ENCODE assay signal across 9 cellular contexts in genomic region chr21:29656504-29657227, GRCh38.
DNase-seq lines count a peak whose midpoint lies in the region; ATAC-seq, FAIRE-seq and TF ChIP-seq lines count a peak whose summit lies in the region.
"Had no signal": no experiment of that assay in that cellular context is flagged by ENCODE, and none has a peak within 500 bp of the region (broad histone marks: within the 10 kb centered on the region; RNA-seq: fewer than 3 reads in every experiment).

No MANE protein-coding gene starts in this region.

- CTCF ChIA-PET in A549 (lab: Yijun Ruan, JAX) = no interaction called here
- CTCF ChIA-PET in T-cell (lab: Charles Lee) = no interaction called here

- TF ChIP-seq CTCF in A549 (IDR thresholded peaks at IDR 0.05) = no peak
- no peak for TF ChIP-seq CTCF in foreskin keratinocyte (conservative IDR thresholded peaks at IDR 0.05)
- no peak for TF ChIP-seq CTCF in lower lobe of right lung (IDR thresholded peaks at IDR 0.05)

- ATAC-seq in A549 (no peak), T-cell (replicated peaks in 1 of 4) (peak in 3 of 4 experiments; percentile 54 to 87 (median 82)), foreskin keratinocyte (peak; percentile 64), lower lobe of right lung (no peak)

- H3K27me3 Mint-ChIP-seq in T-cell = peaks cover 0 to 3% of the 10 kb centered on the region in 2 donors

- H3K9me3 ChIP-seq in A549 = no peaks in the 10 kb centered on the region
- H3K9me3 ChIP-seq in GM23248 (ENCODE audit: low read depth) = no peaks in the 10 kb centered on the region
- H3K9me3 ChIP-seq in lower lobe of right lung = no peaks in the 10 kb centered on the region
- peaks cover 2% of the 10 kb centered on the region; the same call in 1 of the 2 replicates for H3K9me3 ChIP-seq in MG63

- peak overlapping the region in 1 of 3 donors; percentile 4 for H3K4me3 Mint-ChIP-seq in T-cell

- in situ Hi-C loops in GM23248 (cut with MboI) = no loop called here

- H3K4me3 ChIP-seq in A549 (no peak overlapping the region), GM23248 (peak overlapping the region; percentile 28), lower lobe of right lung (no peak overlapping the region), MG63 (no peak overlapping the region)

- H4K20me1 ChIP-seq in GM23248 (ENCODE audit: insufficient read depth) = no peaks in the 10 kb centered on the region

- POLR2A ChIA-PET in A549 (lab: Yijun Ruan, JAX) (interaction anchor here (0.7 kb wide), 1 partner anchor 92 kb away, joined by 6 read pairs; no protein-coding TSS in a partner anchor), T-cell (lab: Charles Lee) (no interaction called here)

- no peak for TF ChIP-seq POLR2A in A549 (IDR thresholded peaks at IDR 0.05; ENCODE audit: low read length)

- intact Hi-C loops in lower lobe of right lung (cut with DNase I) = no loop called here
- intact Hi-C loops in head of caudate nucleus (cut with DNase I) = no loop called here

- peak overlapping the region; percentile 29 to 41 for H3K27ac Mint-ChIP-seq in T-cell

- no peaks in the 10 kb centered on the region for H3K79me2 ChIP-seq in GM23248 (ENCODE audit: insufficient read depth)

- H3K4me2 ChIP-seq in A549 (0 out of 3 replicates have a peak overlapping the region, but pooled peaks have one; percentile 8), GM23248 (ENCODE audit: unreplicated experiment) (peak overlapping the region; percentile 30)
- H3K4me2 ChIP-seq: KMS-11 had no signal

- TF ChIP-seq RAD21 in A549 (conservative IDR thresholded peaks at IDR 0.05 in 1 of 2, IDR thresholded peaks at IDR 0.05 in 1 of 2) = no peak

- peaks cover 13% of the 10 kb centered on the region for H3K36me3 Mint-ChIP-seq in T-cell

- no peak overlapping the region for H3K27ac ChIP-seq in A549
- no peak overlapping the region for H3K27ac ChIP-seq in GM23248
- no peak overlapping the region for H3K27ac ChIP-seq in foreskin keratinocyte
- H3K27ac ChIP-seq in lower lobe of right lung = no peak overlapping the region
- H3K27ac ChIP-seq: KMS-11 had no signal

- H3K9me3 Mint-ChIP-seq in T-cell = peaks cover 0 to 7% (median 7%) of the 10 kb centered on the region in 3 donors

- no peak for TF ChIP-seq EP300 in A549 (IDR thresholded peaks at IDR 0.05)

- H3K4me1 ChIP-seq in A549 (no peaks in the 10 kb centered on the region), GM23248 (ENCODE audit: insufficient read depth) (peaks cover 10% of the 10 kb centered on the region), foreskin keratinocyte (peaks cover 14% of the 10 kb centered on the region), lower lobe of right lung (peaks cover 3% of the 10 kb centered on the region)

- no peaks in the 10 kb centered on the region for H3K36me3 ChIP-seq in GM23248 (ENCODE audit: low read depth)
- H3K36me3 ChIP-seq in lower lobe of right lung = no peaks in the 10 kb centered on the region
- H3K36me3 ChIP-seq in MG63 = no peaks in the 10 kb centered on the region

- H3K9me2 ChIP-seq in GM23248 (ENCODE audit: insufficient read depth) = no peaks in the 10 kb centered on the region

- WGBS in A549 (ENCODE audit: missing lambda C conversion rate) = 11% methylated on average over 6 of the region's 6 CpGs
- 13 to 17% methylated on average over 6 of the region's 6 CpGs for WGBS in GM23248 (ENCODE audit: low coverage in 1 of 2, low lambda C conversion rate in 2 of 2, missing lambda C conversion rate in 2 of 2), 2 experiments

- peak overlapping the region; percentile 22; the same call in 1 of the 2 replicates for H2AFZ ChIP-seq in GM23248

- DNase-seq in A549 (ENCODE audit: low read depth in 1 of 2, low spot score in 1 of 2) (peak in 1 of 2 experiments; percentile 8), GM23248 (peak; percentile 69), T-cell (no peak), foreskin keratinocyte (peak; percentile 37 to 61), lower lobe of right lung (no peak), MG63 (no peak), head of caudate nucleus (no peak), NCI-H2029 (lab: John Stamatoyannopoulos, UW) (no peak)

- H3K9ac ChIP-seq in GM23248 = no peak overlapping the region
- H3K9ac ChIP-seq: KMS-11 had no signal

- no peaks in the 10 kb centered on the region; the same call in 1 of the 2 replicates for H3F3A ChIP-seq in GM23248 (ENCODE audit: insufficient read depth)

- no peak for FAIRE-seq in A549 (lab: Jason Lieb, UNC)

- H3K27me3 ChIP-seq in GM23248 (replicated peaks; ENCODE audit: insufficient read depth) (no peaks in the 10 kb centered on the region), foreskin keratinocyte (no peaks in the 10 kb centered on the region), lower lobe of right lung (ENCODE audit: low read depth) (no peaks in the 10 kb centered on the region), MG63 (no peaks in the 10 kb centered on the region)

- peaks cover 0 to 9% (median 7%) of the 10 kb centered on the region in 3 donors for H3K4me1 Mint-ChIP-seq in T-cell

TF ChIP-seq in A549, 52 proteins besides CTCF, POLR2A, EP300 and RAD21:
- TF ChIP-seq MAFK (IDR thresholded peaks at IDR 0.05; ENCODE audit: partially characterized antibody) = peak; percentile 58
- TF ChIP-seq, protein P1, sequence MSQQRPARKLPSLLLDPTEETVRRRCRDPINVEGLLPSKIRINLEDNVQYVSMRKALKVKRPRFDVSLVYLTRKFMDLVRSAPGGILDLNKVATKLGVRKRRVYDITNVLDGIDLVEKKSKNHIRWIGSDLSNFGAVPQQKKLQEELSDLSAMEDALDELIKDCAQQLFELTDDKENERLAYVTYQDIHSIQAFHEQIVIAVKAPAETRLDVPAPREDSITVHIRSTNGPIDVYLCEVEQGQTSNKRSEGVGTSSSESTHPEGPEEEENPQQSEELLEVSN (IDR thresholded peaks at IDR 0.05; ENCODE audit: borderline replicate concordance, low read depth) = no peak
TF ChIP-seq in A549: peak in this region for 1.

Comparison
In these comparisons a context has a peak if more than half of its experiments do, and no peak if none do; other contexts are left out.
1. ATAC-seq: peak in T-cell (3 of 4) and foreskin keratinocyte (single experiment); none in A549 (0 of 2) and lower lobe of right lung (0 of 2).
2. DNase-seq: peak in GM23248 (single experiment) and foreskin keratinocyte (2 of 2); none in T-cell (0 of 34), lower lobe of right lung (single experiment), MG63 (single experiment), head of caudate nucleus (0 of 42) and NCI-H2029 (single experiment).